ENCODE assay signal across 3 cellular contexts in the genomic region with DNA sequence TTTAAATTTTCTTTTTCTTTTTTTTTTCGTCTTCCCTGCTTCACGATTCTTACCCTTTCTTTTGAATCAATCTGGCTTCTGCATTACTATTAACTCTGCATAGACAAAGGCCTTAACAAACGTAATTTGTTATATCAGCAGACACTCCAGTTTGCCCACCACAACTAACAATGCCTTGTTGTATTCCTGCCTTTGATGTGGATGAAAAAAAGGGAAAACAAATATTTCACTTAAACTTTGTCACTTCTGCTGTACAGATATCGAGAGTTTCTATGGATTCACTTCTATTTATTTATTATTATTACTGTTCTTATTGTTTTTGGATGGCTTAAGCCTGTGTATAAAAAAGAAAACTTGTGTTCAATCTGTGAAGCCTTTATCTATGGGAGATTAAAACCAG.
"Had no signal": no experiment of that assay in that cellular context is flagged by ENCODE, and none has a peak within 500 bp of the region (broad histone marks: within the 10 kb centered on the region; RNA-seq: fewer than 3 reads in every experiment).

No MANE protein-coding gene starts in this region.

- DNase-seq: GDM1, GF-D8 had no signal

- ATAC-seq: GM12878 had no signal

- H3K4me3 ChIP-seq: GM12878 had no signal
